10 cellular contexts compared by ENCODE assay signal in the genomic region with DNA sequence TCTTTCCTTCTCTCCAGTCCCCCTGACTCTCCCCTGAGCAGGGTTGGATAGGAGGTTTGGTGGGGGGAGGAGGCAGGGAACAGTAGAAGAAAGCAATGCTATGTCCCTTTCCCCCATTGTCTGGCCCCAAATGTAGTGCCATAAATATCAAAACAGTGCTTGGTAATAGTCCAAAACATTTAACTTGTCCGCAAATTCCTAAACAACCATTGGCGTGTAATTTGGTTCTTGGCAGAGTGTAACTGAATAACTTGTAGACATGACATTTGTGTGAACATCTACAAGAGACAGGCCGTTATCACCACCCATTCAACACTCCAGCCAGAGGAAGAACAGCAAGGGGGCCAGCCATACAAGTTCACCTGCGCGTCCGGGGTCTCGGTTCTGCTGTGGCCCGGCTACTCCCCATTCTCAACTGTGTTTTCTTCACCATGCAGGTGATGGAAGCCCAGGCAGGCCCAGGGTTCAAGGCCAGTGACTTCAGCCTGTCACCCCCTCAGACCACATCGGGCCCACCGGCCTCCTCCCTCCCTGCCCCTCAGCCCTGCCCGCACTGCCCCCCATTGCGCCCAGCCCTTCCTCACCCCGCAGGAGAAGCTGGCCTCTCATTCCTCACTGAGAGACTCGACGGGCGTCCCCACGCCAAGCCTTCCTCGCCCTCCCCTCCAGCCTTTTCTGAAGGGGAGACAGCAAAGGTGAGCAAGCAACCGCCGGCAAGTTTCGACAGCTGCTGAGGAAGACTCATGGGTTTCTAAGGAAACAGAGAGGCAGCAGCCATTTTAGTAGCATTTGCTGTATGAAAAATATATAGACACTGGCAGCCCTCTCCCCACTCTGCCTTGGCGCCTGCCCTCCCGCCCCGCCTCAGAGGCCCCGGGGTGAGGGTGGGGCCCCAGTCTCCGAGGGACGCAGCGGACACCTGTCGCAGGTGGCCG. TPM values are rescaled to one million over a fixed set of nuclear protein-coding genes. Genes with fewer than 3 reads are reported as not detected.
A peak's percentile ranks its signal among the peaks of the same experiment; 100 is the strongest.
DNase-seq lines count a peak whose midpoint lies in the region; ATAC-seq and TF ChIP-seq lines count a peak whose summit lies in the region.
"Had no signal": no experiment of that assay in that cellular context is flagged by ENCODE, and none has a peak within 500 bp of the region (broad histone marks: within the 10 kb centered on the region; RNA-seq: fewer than 3 reads in every experiment).

No MANE protein-coding gene starts in this region.

- peak overlapping the region; percentile 40 for H3K4me3 Mint-ChIP-seq in activated CD4-positive, alpha-beta T cell treated with anti-CD3 and anti-CD28 coated beads for 36 hours
- peak overlapping the region; percentile 67 for H3K4me3 Mint-ChIP-seq in activated naive CD8-positive, alpha-beta T cell treated with anti-CD3 and anti-CD28 coated beads for 36 hours

- H3K9me3 Mint-ChIP-seq in activated CD4-positive, alpha-beta T cell treated with anti-CD3 and anti-CD28 coated beads for 36 hours (ENCODE audit: low read depth): no peaks in the 10 kb centered on the region
- no peaks in the 10 kb centered on the region for H3K9me3 Mint-ChIP-seq in activated naive CD8-positive, alpha-beta T cell treated with anti-CD3 and anti-CD28 coated beads for 36 hours

- POLR2A ChIA-PET in activated CD4-positive, alpha-beta T cell treated with anti-CD3 and anti-CD28 coated beads for 36 hours (lab: Charles Lee): no interaction called here

- 41% methylated on average over 30 of the region's 30 CpGs for WGBS in thymus

- H3K4me3 ChIP-seq in kidney epithelial cell (ENCODE audit: low read depth, low read length) (peak overlapping the region; percentile 38), thymus (ENCODE audit: low read length) (peak overlapping the region; percentile 56)

- CTCF ChIA-PET in activated CD4-positive, alpha-beta T cell treated with anti-CD3 and anti-CD28 coated beads for 36 hours (lab: Charles Lee): no interaction called here

- no peak overlapping the region for H3K27ac ChIP-seq in thymus (ENCODE audit: low read depth)
- H3K27ac ChIP-seq: epithelial cell of prostate had no signal

- TF ChIP-seq CTCF in kidney epithelial cell (IDR thresholded peaks at IDR 0.05; ENCODE audit: insufficient read depth, low read length, poor library complexity, severe bottlenecking): no peak

- H3K4me1 Mint-ChIP-seq in activated CD4-positive, alpha-beta T cell treated with anti-CD3 and anti-CD28 coated beads for 36 hours: peaks cover 12% of the 10 kb centered on the region
- H3K4me1 Mint-ChIP-seq in activated naive CD8-positive, alpha-beta T cell treated with anti-CD3 and anti-CD28 coated beads for 36 hours: peaks cover 6% of the 10 kb centered on the region

- H3K36me3 Mint-ChIP-seq in activated CD4-positive, alpha-beta T cell treated with anti-CD3 and anti-CD28 coated beads for 36 hours (ENCODE audit: low read depth): no peaks in the 10 kb centered on the region
- no peaks in the 10 kb centered on the region for H3K36me3 Mint-ChIP-seq in activated naive CD8-positive, alpha-beta T cell treated with anti-CD3 and anti-CD28 coated beads for 36 hours

- peaks cover 4% of the 10 kb centered on the region for H3K4me1 ChIP-seq in thymus (ENCODE audit: control insufficient read depth, insufficient read depth, low read length)

- H3K36me3 ChIP-seq in kidney epithelial cell (ENCODE audit: control insufficient read depth, insufficient read depth, low read length): no peaks in the 10 kb centered on the region
- H3K36me3 ChIP-seq in thymus (ENCODE audit: control insufficient read depth, insufficient read depth): no peaks in the 10 kb centered on the region

- H3K27ac Mint-ChIP-seq in activated CD4-positive, alpha-beta T cell treated with anti-CD3 and anti-CD28 coated beads for 36 hours: no peak overlapping the region
- no peak overlapping the region for H3K27ac Mint-ChIP-seq in activated naive CD8-positive, alpha-beta T cell treated with anti-CD3 and anti-CD28 coated beads for 36 hours

- ATAC-seq in activated CD4-positive, alpha-beta T cell treated with anti-CD3 and anti-CD28 coated beads for 36 hours: peak; percentile 39
- no peak for ATAC-seq in GM18858 (IDR thresholded peaks at IDR 0.05; ENCODE audit: unreplicated experiment)

- peaks cover 16% of the 10 kb centered on the region for H3K27me3 ChIP-seq in kidney epithelial cell (ENCODE audit: control insufficient read depth, insufficient read depth, low read length)
- H3K27me3 ChIP-seq in thymus (ENCODE audit: control insufficient read depth, insufficient read depth): peaks cover 30% of the 10 kb centered on the region

- intact Hi-C loops in activated CD4-positive, alpha-beta T cell treated with anti-CD3 and anti-CD28 coated beads for 36 hours (cut with DNase I, micrococcal nuclease): no loop called here

- no peaks in the 10 kb centered on the region for H3K9me3 ChIP-seq in thymus (ENCODE audit: control insufficient read depth)

- peaks cover 57% of the 10 kb centered on the region for H3K27me3 Mint-ChIP-seq in activated CD4-positive, alpha-beta T cell treated with anti-CD3 and anti-CD28 coated beads for 36 hours
- peaks cover 63% of the 10 kb centered on the region for H3K27me3 Mint-ChIP-seq in activated naive CD8-positive, alpha-beta T cell treated with anti-CD3 and anti-CD28 coated beads for 36 hours

- peak; percentile 61 for DNase-seq in activated CD4-positive, alpha-beta T cell treated with anti-CD3 and anti-CD28 coated beads for 36 hours
- no peak for DNase-seq in activated CD4-positive, alpha-beta T cell treated with anti-CD3 and anti-CD28 coated beads for 1 hour
- DNase-seq in activated naive CD8-positive, alpha-beta T cell treated with anti-CD3 and anti-CD28 coated beads for 36 hours: peak; percentile 42
- DNase-seq in kidney epithelial cell (ENCODE audit: low read depth): no peak
- DNase-seq in mesenteric fat pad (ENCODE audit: low spot score): no peak
- DNase-seq in Ammon's horn (ENCODE audit: low spot score): no peak
- DNase-seq: DND-41 had no signal

RNA-seq across cellular contexts. Expression of gene RAPGEF4, which starts 0.7 kb away (rescaled TPM):
- total RNA-seq in activated CD4-positive, alpha-beta T cell treated with anti-CD3 and anti-CD28 coated beads for 36 hours: under 1 TPM; 0.28 to 0.50 TPM
- total RNA-seq in activated naive CD8-positive, alpha-beta T cell treated with anti-CD3 and anti-CD28 coated beads for 36 hours: under 1 TPM; 0.33 to 0.72 TPM
- total RNA-seq in kidney epithelial cell (0.71 and 1.0 TPM in 2 replicates), mesenteric fat pad (10.4 TPM)
- 3.6 TPM for polyA plus RNA-seq in thymus

Comparison
In these comparisons a context has a peak if more than half of its experiments do, and no peak if none do; other contexts are left out.
1. DNase-seq: peak in activated CD4-positive, alpha-beta T cell treated with anti-CD3 and anti-CD28 coated beads for 36 hours (single experiment) and activated naive CD8-positive, alpha-beta T cell treated with anti-CD3 and anti-CD28 coated beads for 36 hours (single experiment); none in activated CD4-positive, alpha-beta T cell treated with anti-CD3 and anti-CD28 coated beads for 1 hour (single experiment), kidney epithelial cell (single experiment), mesenteric fat pad (single experiment) and Ammon's horn (single experiment).